22 cellular contexts compared by ENCODE assay signal in genomic region chr16:20711277-20711911, GRCh38. TPM values are rescaled to one million over a fixed set of nuclear protein-coding genes. Genes with fewer than 3 reads are reported as not detected.
DNase-seq lines count a peak whose midpoint lies in the region; ATAC-seq and TF ChIP-seq lines count a peak whose summit lies in the region.
"Had no signal": no experiment of that assay in that cellular context is flagged by ENCODE, and none has a peak within 500 bp of the region (broad histone marks: within the 10 kb centered on the region; RNA-seq: fewer than 3 reads in every experiment).

No MANE protein-coding gene starts in this region.

- TF ChIP-seq EP300 in sigmoid colon (IDR thresholded peaks at IDR 0.05), result peak in 2 of 4 donors; percentile 2 to 57

- TF ChIP-seq CTCF in ascending aorta (IDR thresholded peaks at IDR 0.05), result no peak
- TF ChIP-seq CTCF in right atrium auricular region (IDR thresholded peaks at IDR 0.05), result no peak
- no peak for TF ChIP-seq CTCF in sigmoid colon (IDR thresholded peaks at IDR 0.05)

- DNase-seq in ascending aorta (ENCODE audit: low spot score in 2 of 2) (peak in 1 of 2 donors; percentile 65), Right ventricle myocardium superior (no peak), right atrium auricular region (ENCODE audit: low spot score) (peak; percentile 60), sigmoid colon (peak; percentile 85), amygdala (lab: John Stamatoyannopoulos, UW) (no peak), DMS114 treated with DMSO at 0.1 percent for 48 hours (lab: John Stamatoyannopoulos, UW; ENCODE audit: unreplicated experiment) (no peak), GDM1 (lab: John Stamatoyannopoulos, UW) (no peak)
- no peak for DNase-seq in stimulated activated CD4-positive, alpha-beta T cell treated with anti-CD3 and anti-CD28 coated beads, Interleukin-4, amount 100 ng/mL, for 1 hour
- DNase-seq: BE2C; C1 segment of cervical spinal cord; CD4-positive, CD25-positive, alpha-beta regulatory T cell; CD8-positive, alpha-beta memory T cell; COR-L47; DMS 273 treated with DMSO at 0.1 percent for 48 hours; GOT3; H7; HFFc6; IMR-90 had no signal

- peak; percentile 86 for ATAC-seq in Right ventricle myocardium superior (ENCODE audit: poor library complexity)
- ATAC-seq: HCT116 had no signal

- no peak for TF ChIP-seq POLR2A in sigmoid colon (IDR thresholded peaks at IDR 0.05)

- intact Hi-C loops in ascending aorta (cut with DNase I) (no loop called here), Right ventricle myocardium superior (cut with DNase I) (no loop called here), sigmoid colon (cut with DNase I) (no loop called here)

- WGBS in sigmoid colon, 2 donors, result 89 to 91% methylated on average over 7 of the region's 7 CpGs

- peak overlapping the region; percentile 46 to 53 for H3K27ac ChIP-seq in ascending aorta
- peak overlapping the region in 1 of 2 donors; percentile 24 for H3K27ac ChIP-seq in right atrium auricular region
- peak overlapping the region in 3 of 4 donors; percentile 57 to 70 (median 57) for H3K27ac ChIP-seq in sigmoid colon
- H3K27ac ChIP-seq: HL-60 had no signal

- H3K4me1 ChIP-seq in ascending aorta (no peaks in the 10 kb centered on the region), right atrium auricular region (no peaks in the 10 kb centered on the region), sigmoid colon (peaks cover 0 to 21% (median 5%) of the 10 kb centered on the region in 4 donors)
- H3K4me1 ChIP-seq: BE2C had no signal

- H3K9me3 ChIP-seq in ascending aorta, result no peaks in the 10 kb centered on the region
- H3K9me3 ChIP-seq in right atrium auricular region, result no peaks in the 10 kb centered on the region
- no peaks in the 10 kb centered on the region for H3K9me3 ChIP-seq in sigmoid colon
- H3K9me3 ChIP-seq: BE2C had no signal

- H3K4me3 ChIP-seq in ascending aorta (no peak overlapping the region), right atrium auricular region (no peak overlapping the region), sigmoid colon (no peak overlapping the region)

- no peaks in the 10 kb centered on the region for H3K36me3 ChIP-seq in ascending aorta
- no peaks in the 10 kb centered on the region for H3K36me3 ChIP-seq in right atrium auricular region
- H3K36me3 ChIP-seq in sigmoid colon, result no peaks in the 10 kb centered on the region
- H3K36me3 ChIP-seq: BE2C had no signal

- no peaks in the 10 kb centered on the region for H3K27me3 ChIP-seq in ascending aorta
- no peaks in the 10 kb centered on the region for H3K27me3 ChIP-seq in right atrium auricular region
- no peaks in the 10 kb centered on the region for H3K27me3 ChIP-seq in sigmoid colon
- H3K27me3 ChIP-seq: BE2C had no signal

RNA-seq across cellular contexts. Expression of gene ACSM1, which starts 13.9 kb away (rescaled TPM):
- total RNA-seq in ascending aorta (not detected), Right ventricle myocardium superior (not detected), right atrium auricular region (1 to 10 TPM in 1 of 2 donors, under 1 TPM in 1; 0.71 to 1.5 TPM), sigmoid colon (1 to 10 TPM in 3 of 4 donors, under 1 TPM in 1; 0.71 to 2.4 (median 1.8) TPM)
- 1 to 10 TPM in 1 of 3 donors, under 1 TPM in 2; 0.41 to 1.2 (median 0.69) TPM for polyA plus RNA-seq in sigmoid colon
- total RNA-seq: A172; CD4-positive, CD25-positive, alpha-beta regulatory T cell; HFFc6; HT1080; IMR-90 had no signal
- polyA plus RNA-seq: IMR-90 had no signal

RNA-seq across cellular contexts. Expression of gene THUMPD1, which starts 30.2 kb away (rescaled TPM):
- total RNA-seq in ascending aorta (12.7 TPM), Right ventricle myocardium superior (17.2 TPM), right atrium auricular region (10 to 100 TPM; 24.3 to 26.0 TPM), sigmoid colon (100 to 1,000 TPM in 3 of 4 donors, 10 to 100 TPM in 1; 59.3 to 115 (median 112) TPM)
- polyA plus RNA-seq in sigmoid colon, result 10 to 100 TPM; 12.0 to 21.7 (median 15.5) TPM

RNA-seq across cellular contexts. Expression of gene ACSM3, which starts 52.4 kb away (rescaled TPM):
- total RNA-seq in ascending aorta (not detected), Right ventricle myocardium superior (8.7 TPM), right atrium auricular region (10 to 100 TPM; 15.8 to 27.0 TPM), sigmoid colon (10 to 100 TPM; 12.5 to 22.7 (median 15.6) TPM)
- 10 to 100 TPM; 14.1 to 25.7 (median 16.2) TPM for polyA plus RNA-seq in sigmoid colon

Comparison
In these comparisons a context has a peak if more than half of its experiments do, and no peak if none do; other contexts are left out.
1. DNase-seq: peak in right atrium auricular region (single experiment) and sigmoid colon (single experiment); none in Right ventricle myocardium superior (single experiment), amygdala (0 of 56), DMS114 treated with DMSO at 0.1 percent for 48 hours (single experiment), stimulated activated CD4-positive, alpha-beta T cell treated with anti-CD3 and anti-CD28 coated beads, Interleukin-4, amount 100 ng/mL, for 1 hour (single experiment) and GDM1 (single experiment).